Comparison of ENCODE assay signal across 12 cellular contexts in genomic region chr4:140047017-140047640, GRCh38.
A peak's percentile ranks its signal among the peaks of the same experiment; 100 is the strongest.
DNase-seq lines count a peak whose midpoint lies in the region; ATAC-seq, FAIRE-seq and TF ChIP-seq lines count a peak whose summit lies in the region.
"Had no signal": no experiment of that assay in that cellular context is flagged by ENCODE, and none has a peak within 500 bp of the region (broad histone marks: within the 10 kb centered on the region; RNA-seq: fewer than 3 reads in every experiment).

No MANE protein-coding gene starts in this region.

- no peaks in the 10 kb centered on the region for H3K9me3 Mint-ChIP-seq in natural killer cell treated with Interleukin-12 subunit alpha and Interleukin-12 subunit beta and Interleukin-15 and Interleukin-18, amount 100 ng/mL, for 72 hours
- no peaks in the 10 kb centered on the region for H3K9me3 Mint-ChIP-seq in natural killer cell
- no peaks in the 10 kb centered on the region for H3K9me3 Mint-ChIP-seq in activated T-helper 17 cell treated with anti-CD3 and anti-CD28 coated beads, Interleukin-2, amount 50 U/mL, for 72 hours

- H4K20me1 ChIP-seq in endothelial cell of umbilical vein (replicated peaks; ENCODE audit: control insufficient read depth, extremely low read depth, insufficient read depth, low read length): no peaks in the 10 kb centered on the region

- H2AFZ ChIP-seq in endothelial cell of umbilical vein (ENCODE audit: low read depth, low read length): no peak overlapping the region

- POLR2A ChIA-PET in endothelial cell of umbilical vein (lab: Charles Lee): interaction anchor here (0.5 kb wide), 1 partner anchor 10 kb away, joined by 8 read pairs; no protein-coding TSS in a partner anchor

- no peak for TF ChIP-seq POLR2A in endothelial cell of umbilical vein (IDR thresholded peaks at IDR 0.05; ENCODE audit: low read depth, low read length)

- H3K4me1 Mint-ChIP-seq in natural killer cell treated with Interleukin-12 subunit alpha and Interleukin-12 subunit beta and Interleukin-15 and Interleukin-18, amount 100 ng/mL, for 72 hours (ENCODE audit: low read depth in 2 of 2): peaks cover 20 to 26% of the 10 kb centered on the region in 2 donors
- peaks cover 15 to 17% of the 10 kb centered on the region in 2 donors for H3K4me1 Mint-ChIP-seq in natural killer cell
- H3K4me1 Mint-ChIP-seq in activated T-helper 17 cell treated with anti-CD3 and anti-CD28 coated beads, Interleukin-2, amount 50 U/mL, for 72 hours: peaks cover 10% of the 10 kb centered on the region

- H3K36me3 Mint-ChIP-seq in natural killer cell treated with Interleukin-12 subunit alpha and Interleukin-12 subunit beta and Interleukin-15 and Interleukin-18, amount 100 ng/mL, for 72 hours: no peaks in the 10 kb centered on the region
- no peaks in the 10 kb centered on the region for H3K36me3 Mint-ChIP-seq in natural killer cell
- no peaks in the 10 kb centered on the region for H3K36me3 Mint-ChIP-seq in activated T-helper 17 cell treated with anti-CD3 and anti-CD28 coated beads, Interleukin-2, amount 50 U/mL, for 72 hours (ENCODE audit: low read depth)

- H3K4me3 ChIP-seq in endothelial cell of umbilical vein (replicated peaks in 1 of 3; ENCODE audit: insufficient read depth in 1 of 3, low read depth in 1 of 3, low read length in 3 of 3) (no peak overlapping the region), aorta (ENCODE audit: low read length in 2 of 2) (peak overlapping the region; percentile 43 to 52)

- peak overlapping the region; percentile 2 for H3K4me3 Mint-ChIP-seq in natural killer cell treated with Interleukin-12 subunit alpha and Interleukin-12 subunit beta and Interleukin-15 and Interleukin-18, amount 100 ng/mL, for 72 hours
- H3K4me3 Mint-ChIP-seq in natural killer cell: no peak overlapping the region
- H3K4me3 Mint-ChIP-seq in activated T-helper 17 cell treated with anti-CD3 and anti-CD28 coated beads, Interleukin-2, amount 50 U/mL, for 72 hours: no peak overlapping the region

- intact Hi-C loops in natural killer cell (cut with micrococcal nuclease) (no loop called here), endothelial cell of umbilical vein (cut with micrococcal nuclease) (loop anchor here (5.0 kb wide), 2 partner anchors 130 to 155 kb away; no protein-coding TSS in a partner anchor), aorta (cut with DNase I) (loop anchor here (5.0 kb wide), 2 partner anchors 205 to 305 kb away; no protein-coding TSS in a partner anchor)

- no peaks in the 10 kb centered on the region for H3K9me3 ChIP-seq in endothelial cell of umbilical vein (replicated peaks; ENCODE audit: control insufficient read depth, insufficient read depth, low read length)
- H3K9me3 ChIP-seq in aorta (ENCODE audit: control insufficient read depth, low read length): no peaks in the 10 kb centered on the region

- no peak overlapping the region for H3K27ac ChIP-seq in endothelial cell of umbilical vein (ENCODE audit: insufficient read depth, low read depth, low read length)
- peak overlapping the region; percentile 67 to 92 for H3K27ac ChIP-seq in aorta (ENCODE audit: low read depth in 1 of 2, low read length in 2 of 2)

- CTCF ChIA-PET in endothelial cell of umbilical vein (lab: Charles Lee): interaction anchor here (0.7 to 2.6 kb wide), 4 partner anchors 10 to 312 kb away, joined by 3 to 12 read pairs (median 3); no protein-coding TSS in a partner anchor

- no peak overlapping the region for H3K27ac Mint-ChIP-seq in natural killer cell treated with Interleukin-12 subunit alpha and Interleukin-12 subunit beta and Interleukin-15 and Interleukin-18, amount 100 ng/mL, for 72 hours
- H3K27ac Mint-ChIP-seq in natural killer cell: no peak overlapping the region
- H3K27ac Mint-ChIP-seq in activated T-helper 17 cell treated with anti-CD3 and anti-CD28 coated beads, Interleukin-2, amount 50 U/mL, for 72 hours: no peak overlapping the region

- H3K4me1 ChIP-seq in endothelial cell of umbilical vein (ENCODE audit: control insufficient read depth, extremely low read depth, insufficient read depth, low read length): peaks cover 49% of the 10 kb centered on the region
- H3K4me1 ChIP-seq in aorta (ENCODE audit: control insufficient read depth in 1 of 2, insufficient read depth in 2 of 2, low read length in 2 of 2): peaks cover 3 to 6% of the 10 kb centered on the region in 2 donors

- BruUV-seq in endothelial cell of umbilical vein (replicated peaks; lab: Mats Ljungman, UMichigan): no TSS peak

- no peak for ATAC-seq in natural killer cell treated with Interleukin-12 subunit alpha and Interleukin-12 subunit beta and Interleukin-15 and Interleukin-18, amount 100 ng/mL, for 72 hours
- ATAC-seq in natural killer cell (no peak), aorta (ENCODE audit: low FRiP score) (peak; percentile 72), GM18861 (IDR thresholded peaks at IDR 0.05; ENCODE audit: unreplicated experiment) (no peak), GM21390 (IDR thresholded peaks at IDR 0.05; ENCODE audit: unreplicated experiment) (no peak)
- ATAC-seq in activated T-helper 17 cell treated with anti-CD3 and anti-CD28 coated beads, Interleukin-2, amount 50 U/mL, for 72 hours (replicated peaks): no peak
- ATAC-seq: left lobe of liver had no signal

- peaks cover 34 to 51% of the 10 kb centered on the region in 2 donors for H3K27me3 Mint-ChIP-seq in natural killer cell treated with Interleukin-12 subunit alpha and Interleukin-12 subunit beta and Interleukin-15 and Interleukin-18, amount 100 ng/mL, for 72 hours
- H3K27me3 Mint-ChIP-seq in natural killer cell (ENCODE audit: low read depth in 2 of 2): peaks cover 22 to 53% of the 10 kb centered on the region in 2 donors
- H3K27me3 Mint-ChIP-seq in activated T-helper 17 cell treated with anti-CD3 and anti-CD28 coated beads, Interleukin-2, amount 50 U/mL, for 72 hours: peaks cover 21% of the 10 kb centered on the region

- peaks cover 2% of the 10 kb centered on the region for H3K79me2 ChIP-seq in endothelial cell of umbilical vein (ENCODE audit: control insufficient read depth, insufficient read depth, low read length)

- no peak for TF ChIP-seq CTCF in natural killer cell (IDR thresholded peaks at IDR 0.05)
- TF ChIP-seq CTCF in endothelial cell of umbilical vein (IDR thresholded peaks at IDR 0.05; ENCODE audit: extremely low read depth in 1 of 2, insufficient read depth in 1 of 2, low read depth in 1 of 2, low read length in 2 of 2): no peak

- dilution Hi-C loops in endothelial cell of umbilical vein (cut with MboI; ENCODE audit: extremely low pct_ligation_motif_present, low sequenced_read_pairs): no loop called here

- H3K9ac ChIP-seq in endothelial cell of umbilical vein (replicated peaks; ENCODE audit: extremely low read depth, insufficient read depth, low read length): peak overlapping the region; percentile 28

- H3K9me1 ChIP-seq in endothelial cell of umbilical vein (replicated peaks; ENCODE audit: control insufficient read depth, extremely low read depth, insufficient read depth, low read length): no peaks in the 10 kb centered on the region

- peak overlapping the region; percentile 88 for H3K4me2 ChIP-seq in endothelial cell of umbilical vein (ENCODE audit: insufficient read depth, low read length)

- DNase-seq in natural killer cell treated with Interleukin-12 subunit alpha and Interleukin-12 subunit beta and Interleukin-15 and Interleukin-18, amount 100 ng/mL, for 72 hours (ENCODE audit: low spot score): no peak
- DNase-seq in natural killer cell: no peak
- DNase-seq in endothelial cell of umbilical vein (ENCODE audit: low read depth, low spot score): peak; percentile 43
- peak; percentile 22 for DNase-seq in midbrain (lab: John Stamatoyannopoulos, UW)
- DNase-seq in aorta: peak; percentile 78 to 91
- DNase-seq: activated naive CD4-positive, alpha-beta T cell; RPMI8226 had no signal

- H3K27me3 ChIP-seq in endothelial cell of umbilical vein (ENCODE audit: control insufficient read depth in 2 of 2, insufficient read depth in 2 of 2, low read length in 2 of 2) (no peaks in the 10 kb centered on the region), aorta (ENCODE audit: control insufficient read depth in 1 of 2, insufficient read depth in 2 of 2, low read length in 1 of 2) (no peaks in the 10 kb centered on the region)

- H3K36me3 ChIP-seq in endothelial cell of umbilical vein (ENCODE audit: control insufficient read depth in 2 of 2, extremely low read depth in 1 of 2, insufficient read depth in 2 of 2, low read length in 2 of 2) (no peaks in the 10 kb centered on the region), aorta (ENCODE audit: control insufficient read depth in 1 of 2, insufficient read depth in 2 of 2, low read length in 1 of 2) (no peaks in the 10 kb centered on the region)

- no peak for FAIRE-seq in endothelial cell of umbilical vein (lab: Jason Lieb, UNC)
- FAIRE-seq: GM19239 had no signal

- 23 to 25% methylated on average over 17 of the region's 17 CpGs for WGBS in aorta, 2 donors

TF ChIP-seq in endothelial cell of umbilical vein, 7 proteins besides CTCF, POLR2A, EP300 and RAD21:
- no peak for TF ChIP-seq EZH2 (IDR thresholded peaks at IDR 0.05; ENCODE audit: borderline replicate concordance, low read depth, low read length, severe bottlenecking)
- TF ChIP-seq MYC (IDR thresholded peaks at IDR 0.05; ENCODE audit: low read depth, low read length): no peak
- TF ChIP-seq FOS (IDR thresholded peaks at IDR 0.05; ENCODE audit: borderline replicate concordance, insufficient read depth, low read length): no peak
- TF ChIP-seq JUN (IDR thresholded peaks at IDR 0.05; ENCODE audit: borderline replicate concordance, insufficient read depth, insufficient read length, low read depth): no peak
- TF ChIP-seq, protein P1, sequence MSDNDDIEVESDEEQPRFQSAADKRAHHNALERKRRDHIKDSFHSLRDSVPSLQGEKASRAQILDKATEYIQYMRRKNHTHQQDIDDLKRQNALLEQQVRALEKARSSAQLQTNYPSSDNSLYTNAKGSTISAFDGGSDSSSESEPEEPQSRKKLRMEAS (IDR thresholded peaks at IDR 0.05; ENCODE audit: insufficient read depth, insufficient read length): no peak
- no peak for TF ChIP-seq GATA2 (IDR thresholded peaks at IDR 0.05; ENCODE audit: insufficient read depth, insufficient read length, low read depth, low read length)
- TF ChIP-seq POLR2AphosphoS5 (IDR thresholded peaks at IDR 0.05; ENCODE audit: insufficient read depth, low read depth, low read length): no peak
TF ChIP-seq in endothelial cell of umbilical vein: peak in this region for 0.

Comparison
In these comparisons a context has a peak if more than half of its experiments do, and no peak if none do; other contexts are left out.
1. DNase-seq: peak in endothelial cell of umbilical vein (single experiment), midbrain (single experiment) and aorta (2 of 2); none in natural killer cell treated with Interleukin-12 subunit alpha and Interleukin-12 subunit beta and Interleukin-15 and Interleukin-18, amount 100 ng/mL, for 72 hours (single experiment) and natural killer cell (single experiment).
2. H3K4me3 ChIP-seq: peak in aorta (2 of 2); none in endothelial cell of umbilical vein (0 of 3).